Comparison of ENCODE assay signal across 8 cellular contexts in the genomic region with DNA sequence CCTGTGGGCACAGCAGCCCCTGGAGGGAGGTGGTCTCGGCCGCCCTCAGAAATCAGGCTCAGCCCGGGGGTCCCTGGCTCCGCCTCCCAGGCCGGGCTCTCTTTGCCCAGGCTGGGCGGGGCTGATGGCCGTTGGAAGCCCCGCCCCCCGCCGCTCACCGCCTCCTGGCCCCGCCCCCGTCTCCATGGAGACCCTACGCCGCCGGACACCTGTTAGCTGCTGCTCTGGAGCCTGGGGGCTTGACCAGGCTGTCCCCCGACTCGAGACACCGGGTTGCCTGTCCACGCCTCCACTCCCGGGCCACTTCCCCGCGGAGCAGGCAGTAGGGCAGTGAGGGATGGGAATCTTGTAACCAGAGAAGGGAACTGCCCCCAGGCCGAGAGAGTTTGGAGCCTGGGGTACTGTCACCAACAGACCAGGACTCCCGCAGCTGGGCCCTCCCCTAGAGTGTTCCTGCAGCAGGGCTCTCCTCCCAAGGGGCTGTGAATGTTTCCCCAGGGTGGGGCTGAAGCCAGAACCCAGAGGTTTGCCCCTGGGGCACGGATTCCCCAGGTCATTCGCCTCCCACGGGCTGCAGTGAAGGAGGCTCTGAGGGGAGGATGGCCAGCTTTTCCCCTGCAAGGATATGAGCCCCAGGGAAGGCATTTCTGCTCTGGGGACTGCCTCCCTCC. TPM values are rescaled to one million over a fixed set of nuclear protein-coding genes. Genes with fewer than 3 reads are reported as not detected.
DNase-seq lines count a peak whose midpoint lies in the region; ATAC-seq lines count a peak whose summit lies in the region.

No MANE protein-coding gene starts in this region.

- intact Hi-C loops in right cardiac atrium (cut with DNase I), result loop anchor here in 1 of 4 donors (10.0 kb wide), 1 partner anchor 734 kb away; no protein-coding TSS in a partner anchor

- peak overlapping the region; percentile 21 for H3K4me3 ChIP-seq in right cardiac atrium (ENCODE audit: low read length)

- 15% methylated on average over 28 of the region's 28 CpGs for WGBS in right cardiac atrium

- H3K4me1 ChIP-seq in right cardiac atrium (ENCODE audit: control insufficient read depth, insufficient read depth, low read length), result no peaks in the 10 kb centered on the region

- DNase-seq in NCI-H146 (lab: John Stamatoyannopoulos, UW) (peak; percentile 60), NCI-H146 treated with DMSO at 0.1 percent for 48 hours (lab: John Stamatoyannopoulos, UW; ENCODE audit: unreplicated experiment) (no peak), right cardiac atrium (peak; percentile 60 to 87 (median 79)), NCI-H446 treated with DMSO at 0.1 percent for 48 hours (lab: John Stamatoyannopoulos, UW) (no peak), NCI-H1048 (lab: John Stamatoyannopoulos, UW) (no peak)
- DNase-seq in activated CD8-positive, alpha-beta memory T cell treated with anti-CD3 and anti-CD28 coated beads, Interleukin-2, amount 50 U/mL, for 48 hours, result peak; percentile 69
- DNase-seq in stimulated activated CD4-positive, alpha-beta T cell treated with anti-CD3 and anti-CD28 coated beads, Interleukin-2, amount 100 ng/mL, for 48 hours, result peak; percentile 28 to 44

- no peaks in the 10 kb centered on the region for H3K27me3 ChIP-seq in right cardiac atrium (ENCODE audit: control insufficient read depth, insufficient read depth)

- no peaks in the 10 kb centered on the region for H3K9me3 ChIP-seq in right cardiac atrium (ENCODE audit: control insufficient read depth, low read length)

- no peak overlapping the region for H3K27ac ChIP-seq in right cardiac atrium (ENCODE audit: low read length)

- ATAC-seq in HG03159 (IDR thresholded peaks at IDR 0.05; ENCODE audit: unreplicated experiment), result peak; percentile 49
- ATAC-seq in right cardiac atrium, result peak; percentile 71 to 73

RNA-seq across cellular contexts. Expression of gene RPL32, which starts 27.8 kb away (rescaled TPM):
- 1,000 to 10,000 TPM in 3 of 4 donors, 100 to 1,000 TPM in 1; 993 to 1,089 (median 1,033) TPM for total RNA-seq in right cardiac atrium
- polyA plus RNA-seq in right cardiac atrium, result 1,539 TPM

Comparison
In these comparisons a context has a peak if more than half of its experiments do, and no peak if none do; other contexts are left out.
1. DNase-seq: peak in NCI-H146 (single experiment), activated CD8-positive, alpha-beta memory T cell treated with anti-CD3 and anti-CD28 coated beads, Interleukin-2, amount 50 U/mL, for 48 hours (single experiment), right cardiac atrium (3 of 3) and stimulated activated CD4-positive, alpha-beta T cell treated with anti-CD3 and anti-CD28 coated beads, Interleukin-2, amount 100 ng/mL, for 48 hours (2 of 2); none in NCI-H146 treated with DMSO at 0.1 percent for 48 hours (single experiment), NCI-H446 treated with DMSO at 0.1 percent for 48 hours (single experiment) and NCI-H1048 (single experiment).